Comparison of ENCODE assay signal across 8 cellular contexts in genomic region chrX:125132274-125132673, GRCh38.
A peak's percentile ranks its signal among the peaks of the same experiment; 100 is the strongest.
DNase-seq lines count a peak whose midpoint lies in the region; ATAC-seq and TF ChIP-seq lines count a peak whose summit lies in the region.

No MANE protein-coding gene starts in this region.

- in situ Hi-C loops in mammary epithelial cell (cut with MboI; ENCODE audit: low sequenced_read_pairs in 2 of 2): loop anchor here in 1 of 2 donors (25.0 kb wide), 1 partner anchor 720 kb away; no protein-coding TSS in a partner anchor

- no peaks in the 10 kb centered on the region for H3K4me1 ChIP-seq in Loucy (ENCODE audit: insufficient read depth, low read length, poor library complexity, severe bottlenecking)
- no peaks in the 10 kb centered on the region for H3K4me1 ChIP-seq in mammary epithelial cell (ENCODE audit: insufficient read depth, low read length)
- no peaks in the 10 kb centered on the region for H3K4me1 ChIP-seq in tibial artery
- H3K4me1 ChIP-seq in psoas muscle: no peaks in the 10 kb centered on the region

- H3K27me3 ChIP-seq in Loucy (ENCODE audit: insufficient read depth, low read length, poor library complexity, severe bottlenecking) (no peaks in the 10 kb centered on the region), mammary epithelial cell (ENCODE audit: insufficient read depth, low read length) (no peaks in the 10 kb centered on the region), tibial artery (no peaks in the 10 kb centered on the region), psoas muscle (ENCODE audit: insufficient read depth in 3 of 3, low read length in 2 of 3) (no peaks in the 10 kb centered on the region)

- dilution Hi-C loops in mammary epithelial cell (cut with HindIII; ENCODE audit: low sequenced_read_pairs): no loop called here

- peak; percentile 1 for DNase-seq in mammary epithelial cell
- DNase-seq in NCI-H526 treated with DMSO at 0.1 percent for 48 hours (lab: John Stamatoyannopoulos, UW): no peak
- no peak for DNase-seq in tibial artery
- no peak for DNase-seq in EL
- DNase-seq in psoas muscle: no peak

- intact Hi-C loops in mammary epithelial cell (cut with micrococcal nuclease) (loop anchor here (5.0 to 10.0 kb wide), 2 partner anchors 917 to 1035 kb away; no protein-coding TSS in a partner anchor), tibial artery (cut with DNase I; ENCODE audit: low total_unique reads) (no loop called here), psoas muscle (cut with DNase I) (loop anchor here in 1 of 2 donors (5.0 kb wide), 1 partner anchor 195 kb away; no protein-coding TSS in a partner anchor)

- no TSS peak for BruUV-seq in mammary epithelial cell (replicated peaks; lab: Mats Ljungman, UMichigan)

- TF ChIP-seq CTCF in 22Rv1 (IDR thresholded peaks at IDR 0.05) (peak; percentile 58), GM12875 (IDR thresholded peaks at IDR 0.05; ENCODE audit: borderline replicate concordance, insufficient read depth, low read depth, low read length) (peak; percentile 47; the same call in 1 of the 2 replicates), Loucy (conservative IDR thresholded peaks at IDR 0.05; ENCODE audit: low read length) (peak; percentile 68), mammary epithelial cell (conservative IDR thresholded peaks at IDR 0.05 in 1 of 2, IDR thresholded peaks at IDR 0.05 in 1 of 2; ENCODE audit: extremely low read depth in 1 of 2, insufficient read depth in 1 of 2, low read depth in 1 of 2, low read length in 2 of 2) (peak; percentile 55), tibial artery (IDR thresholded peaks at IDR 0.05) (peak in 1 of 2 experiments; percentile 10), psoas muscle (IDR thresholded peaks at IDR 0.05) (no peak)

- H3K4me3 ChIP-seq in GM12875 (ENCODE audit: low read depth, low read length): no peak overlapping the region
- no peak overlapping the region for H3K4me3 ChIP-seq in Loucy (ENCODE audit: low read length, poor library complexity, severe bottlenecking)
- H3K4me3 ChIP-seq in mammary epithelial cell (replicated peaks in 1 of 3; ENCODE audit: insufficient read depth in 1 of 3, low read depth in 2 of 3, low read length in 3 of 3): no peak overlapping the region
- H3K4me3 ChIP-seq in tibial artery: no peak overlapping the region
- no peak overlapping the region for H3K4me3 ChIP-seq in psoas muscle

- H3K9me3 ChIP-seq in Loucy (ENCODE audit: insufficient read depth, low read depth, low read length): no peaks in the 10 kb centered on the region
- H3K9me3 ChIP-seq in mammary epithelial cell (replicated peaks; ENCODE audit: insufficient read depth, low read length): no peaks in the 10 kb centered on the region
- no peaks in the 10 kb centered on the region for H3K9me3 ChIP-seq in tibial artery
- no peaks in the 10 kb centered on the region for H3K9me3 ChIP-seq in psoas muscle

- H3K4me2 ChIP-seq in Loucy (ENCODE audit: low read depth, low read length, poor library complexity, severe bottlenecking) (no peak overlapping the region), mammary epithelial cell (ENCODE audit: insufficient read depth, low read depth, low read length) (no peak overlapping the region)

- H3K27ac ChIP-seq in 22Rv1: no peak overlapping the region
- no peak overlapping the region for H3K27ac ChIP-seq in mammary epithelial cell (ENCODE audit: insufficient read depth, low read depth, low read length)
- no peak overlapping the region for H3K27ac ChIP-seq in tibial artery
- H3K27ac ChIP-seq in psoas muscle: no peak overlapping the region

- no peaks in the 10 kb centered on the region for H3K79me2 ChIP-seq in Loucy (ENCODE audit: insufficient read depth, low read length)
- no peaks in the 10 kb centered on the region for H3K79me2 ChIP-seq in mammary epithelial cell (ENCODE audit: insufficient read depth, low read length)

- CTCF ChIA-PET in mammary epithelial cell (lab: Charles Lee; ENCODE audit: low non-redundant PET): no interaction called here

- H3K9ac ChIP-seq in Loucy (ENCODE audit: low read depth, low read length, poor library complexity, severe bottlenecking): no peak overlapping the region
- no peak overlapping the region for H3K9ac ChIP-seq in mammary epithelial cell (ENCODE audit: insufficient read depth, low read length)

- H3F3A ChIP-seq in Loucy (ENCODE audit: low read depth): no peaks in the 10 kb centered on the region

- H3K36me3 ChIP-seq in Loucy (ENCODE audit: insufficient read depth, low read length) (no peaks in the 10 kb centered on the region), mammary epithelial cell (ENCODE audit: insufficient read depth, low read length) (no peaks in the 10 kb centered on the region), tibial artery (no peaks in the 10 kb centered on the region), psoas muscle (ENCODE audit: insufficient read depth in 1 of 2, low read depth in 1 of 2) (no peaks in the 10 kb centered on the region)

- H4K20me1 ChIP-seq in Loucy (ENCODE audit: insufficient read depth, low read length, poor library complexity, severe bottlenecking): no peaks in the 10 kb centered on the region
- H4K20me1 ChIP-seq in mammary epithelial cell (ENCODE audit: insufficient read depth, low read length): no peaks in the 10 kb centered on the region

- no peak for ATAC-seq in psoas muscle

- H2AFZ ChIP-seq in Loucy (ENCODE audit: low read length) (no peak overlapping the region), mammary epithelial cell (ENCODE audit: low read depth, low read length) (no peak overlapping the region)

- 70% methylated on average over 2 of the region's 2 CpGs for WGBS in mammary epithelial cell (ENCODE audit: low coverage, missing lambda C conversion rate)
- 27 to 34% (median 30%) methylated on average over 2 of the region's 2 CpGs for WGBS in psoas muscle, 3 donors

- H3K9me2 ChIP-seq in Loucy (replicated peaks; ENCODE audit: low read depth, low read length): no peaks in the 10 kb centered on the region
